In genomic region chr2:70006447-70006784, GRCh38 we compare ENCODE assay signal across 13 cellular contexts. TPM values are rescaled to one million over a fixed set of nuclear protein-coding genes. Genes with fewer than 3 reads are reported as not detected.
A peak's percentile ranks its signal among the peaks of the same experiment; 100 is the strongest.
DNase-seq lines count a peak whose midpoint lies in the region; ATAC-seq, FAIRE-seq and TF ChIP-seq lines count a peak whose summit lies in the region.
"Had no signal": no experiment of that assay in that cellular context is flagged by ENCODE, and none has a peak within 500 bp of the region (broad histone marks: within the 10 kb centered on the region; RNA-seq: fewer than 3 reads in every experiment).

No MANE protein-coding gene starts in this region.

- H3K4me1 ChIP-seq in right cardiac atrium (ENCODE audit: control insufficient read depth, insufficient read depth, low read length), result peaks cover 4% of the 10 kb centered on the region
- peaks cover 23 to 42% of the 10 kb centered on the region in 2 experiments for H3K4me1 ChIP-seq in K562 (replicated peaks in 1 of 2; ENCODE audit: control insufficient read depth in 2 of 2, insufficient read depth in 2 of 2, low read length in 2 of 2)
- peaks cover 82 to 88% of the 10 kb centered on the region in 2 experiments for H3K4me1 ChIP-seq in neutrophil (ENCODE audit: control insufficient read depth in 1 of 2, insufficient read depth in 1 of 2, low read depth in 1 of 2, low read length in 1 of 2)
- H3K4me1 ChIP-seq in spleen, result peaks cover 0 to 27% (median 11%) of the 10 kb centered on the region in 6 donors

- peak overlapping the region in 1 of 2 experiments; percentile 65; a peak in 1 of 4 replicates for H3K9ac ChIP-seq in K562 (ENCODE audit: insufficient read depth in 1 of 2, low read depth in 2 of 2, low read length in 2 of 2)

- H3K9me1 ChIP-seq in K562 (ENCODE audit: control insufficient read depth, insufficient read depth, low read length), result no peaks in the 10 kb centered on the region

- intact Hi-C loops in left ventricle myocardium superior (cut with micrococcal nuclease), result no loop called here
- intact Hi-C loops in right cardiac atrium (cut with DNase I), result no loop called here
- intact Hi-C loops in K562 (cut with micrococcal nuclease), result no loop called here
- intact Hi-C loops in spleen (cut with DNase I; ENCODE audit: low total_unique reads), result no loop called here

- H3K4me3 ChIP-seq in right cardiac atrium (ENCODE audit: low read length) (no peak overlapping the region), K562 (no peak overlapping the region), neutrophil (ENCODE audit: low read depth in 1 of 2, low read length in 1 of 2) (no peak overlapping the region), spleen (no peak overlapping the region)
- H3K4me3 ChIP-seq: BLaER1 treated with 17β-estradiol and CSF1 and Interleukin-3, amounts not matched to agents 10 nM and 100 nM had no signal

- WGBS in right cardiac atrium, result 63% methylated on average over 1 of the region's 1 CpG
- WGBS in K562 (ENCODE audit: insufficient coverage, low coverage, missing lambda C conversion rate), result 15% methylated on average over 1 of the region's 1 CpG
- WGBS in spleen, 5 donors, result 75 to 92% (median 78%) methylated on average over 1 of the region's 1 CpG

- no peak overlapping the region for H3K4me2 ChIP-seq in K562 (ENCODE audit: insufficient read depth, low read length)

- H3K27me3 ChIP-seq in right cardiac atrium (ENCODE audit: control insufficient read depth, insufficient read depth) (no peaks in the 10 kb centered on the region), K562 (ENCODE audit: control insufficient read depth in 2 of 2, insufficient read depth in 2 of 2, low read length in 2 of 2) (no peaks in the 10 kb centered on the region), neutrophil (no peaks in the 10 kb centered on the region), spleen (replicated peaks in 1 of 7) (no peaks in the 10 kb centered on the region)
- H3K27me3 ChIP-seq: BLaER1 treated with 17β-estradiol and CSF1 and Interleukin-3, amounts not matched to agents 10 nM and 100 nM had no signal

- in situ Hi-C loops in K562 (cut with MboI), result no loop called here

- H3K27ac ChIP-seq in right cardiac atrium (ENCODE audit: low read length) (no peak overlapping the region), K562 (ENCODE audit: extremely low read depth, low read depth, low read length) (peak overlapping the region; percentile 8; the same call in 1 of the 3 replicates), neutrophil (peak overlapping the region; percentile 87), spleen (peak overlapping the region in 1 of 8 donors; percentile 2)

- TF ChIP-seq EP300 in K562 (IDR thresholded peaks at IDR 0.05; ENCODE audit: low read length), result no peak

- TF ChIP-seq POLR2A in K562 (conservative IDR thresholded peaks at IDR 0.05), result no peak
- no peak for TF ChIP-seq POLR2A in GM18505 (IDR thresholded peaks at IDR 0.05; ENCODE audit: borderline replicate concordance, extremely low read depth, insufficient read depth, insufficient read length)
- TF ChIP-seq POLR2A in spleen (IDR thresholded peaks at IDR 0.05), result no peak

- H2AFZ ChIP-seq in K562 (ENCODE audit: low read depth, low read length), result peak overlapping the region; percentile 84

- BruUV-seq in K562 (replicated peaks; lab: Mats Ljungman, UMichigan), result no TSS peak

- FAIRE-seq in K562 (lab: Jason Lieb, UNC) (no peak), urothelium cell line (lab: Jason Lieb, UNC) (no peak)
- FAIRE-seq: H1 had no signal

- H3K9me3 ChIP-seq in right cardiac atrium (ENCODE audit: control insufficient read depth, low read length) (no peaks in the 10 kb centered on the region), K562 (replicated peaks; ENCODE audit: control insufficient read depth, insufficient read depth, low read depth, low read length) (no peaks in the 10 kb centered on the region), neutrophil (no peaks in the 10 kb centered on the region), spleen (no peaks in the 10 kb centered on the region)
- H3K9me3 ChIP-seq: BLaER1 treated with 17β-estradiol and CSF1 and Interleukin-3, amounts not matched to agents 10 nM and 100 nM had no signal

- TF ChIP-seq RAD21 in K562 (CRISPR knock-in tag; conservative IDR thresholded peaks at IDR 0.05 in 1 of 2, IDR thresholded peaks at IDR 0.05 in 1 of 2), result no peak

- POLR2A ChIA-PET in K562 (lab: Yijun Ruan, JAX), result interaction anchor here (0.7 to 1.4 kb wide), 4 partner anchors 8 to 91 kb away, joined by 3 read pairs; no protein-coding TSS in a partner anchor

- no peaks in the 10 kb centered on the region for H3K79me2 ChIP-seq in K562 (ENCODE audit: control insufficient read depth, insufficient read depth, low read length)

- CTCF ChIA-PET in K562 (lab: Yijun Ruan, JAX; ENCODE audit: low intra/inter-chr PET ratio), result no interaction called here

- DNase-seq in left ventricle myocardium superior (no peak), right cardiac atrium (no peak), K562 (ENCODE audit: extremely low read depth in 1 of 4, low spot score in 3 of 4) (no peak), urothelium cell line (ENCODE audit: low spot score) (no peak), spleen (no peak)
- DNase-seq: Calu3, DMS79 treated with DMSO at 0.1 percent for 48 hours, GF-D8 had no signal

- TF ChIP-seq CTCF in K562 (IDR thresholded peaks at IDR 0.05 in 2 of 3, conservative IDR thresholded peaks at IDR 0.05 in 1 of 3; ENCODE audit: insufficient read depth in 2 of 3, low read depth in 1 of 3, low read length in 3 of 3) (no peak), neutrophil (IDR thresholded peaks at IDR 0.05) (no peak), spleen (IDR thresholded peaks at IDR 0.05 in 8 of 11, conservative IDR thresholded peaks at IDR 0.05 in 3 of 11) (no peak)

- no peaks in the 10 kb centered on the region for H3K36me3 ChIP-seq in K562 (ENCODE audit: control insufficient read depth, insufficient read depth, low read length)
- H3K36me3 ChIP-seq in neutrophil, result peaks cover 28% of the 10 kb centered on the region
- peaks cover 0 to 2% (median 0%) of the 10 kb centered on the region in 6 donors for H3K36me3 ChIP-seq in spleen

- ATAC-seq in left ventricle myocardium superior, result peak; percentile 52
- no peak for ATAC-seq in right cardiac atrium
- peak; percentile 28 for ATAC-seq in K562
- ATAC-seq in GM18505 (IDR thresholded peaks at IDR 0.05; ENCODE audit: unreplicated experiment), result no peak
- ATAC-seq: CD8-positive, alpha-beta T cell had no signal

- H4K20me1 ChIP-seq in K562 (replicated peaks; ENCODE audit: control insufficient read depth, insufficient read depth, low read length), result no peaks in the 10 kb centered on the region
- H4K20me1 ChIP-seq: BLaER1 treated with 17β-estradiol and CSF1 and Interleukin-3, amounts not matched to agents 10 nM and 100 nM had no signal

TF ChIP-seq in K562, 482 proteins besides CTCF, POLR2A, EP300 and RAD21:
- TF ChIP-seq PURB (CRISPR knock-in tag; IDR thresholded peaks at IDR 0.05; ENCODE audit: low read depth), result no peak
- no peak for TF ChIP-seq MEIS2 (IDR thresholded peaks at IDR 0.05; ENCODE audit: partially characterized antibody)

RNA-seq across cellular contexts. Expression of gene ASPRV1, which starts 45.0 kb away (rescaled TPM):
- 0.84 TPM for total RNA-seq in left ventricle myocardium superior
- total RNA-seq in right cardiac atrium, result 1 to 10 TPM in 3 of 4 donors, under 1 TPM in 1; 0.79 to 1.2 (median 1.1) TPM
- polyA plus RNA-seq in right cardiac atrium, result 0.84 TPM
- 1.2 and 2.8 TPM in 2 replicates for total RNA-seq in K562 (2011; cell fraction: chromatin; rRNA removed; ENCODE audit: low replicate concordance)
- 1.6 and 2.0 TPM in 2 replicates for total RNA-seq in K562 (2011; cell fraction: nucleolus; rRNA removed)
- 1.2 and 1.5 TPM in 2 replicates for total RNA-seq in K562 (2011; cell fraction: nucleoplasm; rRNA removed)
- total RNA-seq in K562 (2014; rRNA removed), result 0.36 and 0.57 TPM in 2 replicates
- total RNA-seq in K562 (2014; rRNA removed; fragmentation: Illumina TruSeq; extraction: Trizol), result 0.33 and 0.45 TPM in 2 replicates
- 0.58 and 0.64 TPM in 2 replicates for total RNA-seq in K562 (2015; rRNA removed; fragmentation: Illumina TruSeq; extraction: Trizol)
- 0.58 and 0.60 TPM in 2 replicates for total RNA-seq in K562 (2021)
- polyA plus RNA-seq in K562 (2011; rRNA removed), result 0.55 and 0.72 TPM in 2 replicates
- 0.43 and 0.48 TPM in 2 replicates for polyA plus RNA-seq in K562 (2011; cell fraction: cytosol; rRNA removed)
- polyA plus RNA-seq in K562 (2011; cell fraction: nucleus; rRNA removed), result 0.63 TPM in 2 replicates
- polyA plus RNA-seq in K562 (2012), result 0.62 and 0.97 TPM in 2 replicates
- 0.45 and 0.60 TPM in 2 replicates for polyA plus RNA-seq in K562 (2014; fragmentation: Illumina TruSeq; extraction: Trizol)
- under 1 TPM in 1 of 2 experiments, not detected in 1; 0.17 TPM for polyA plus RNA-seq in K562 (2014; fragmentation: Nextera tagmentation; extraction: Ambion mirVana)
- polyA plus RNA-seq in K562 (2014; rRNA removed), result 0.49 and 0.71 TPM in 2 replicates
- polyA minus RNA-seq in K562 (2011; rRNA and poly(A)+ RNA removed), result 0.42 and 0.81 TPM in 2 replicates
- polyA minus RNA-seq in K562 (2011; cell fraction: cytosol; rRNA and poly(A)+ RNA removed), result not detected in 2 replicates
- 0.22 and 0.27 TPM in 2 replicates for polyA minus RNA-seq in K562 (2011; cell fraction: nucleus; rRNA and poly(A)+ RNA removed)
- total RNA-seq in spleen, result 1 to 10 TPM; 2.7 to 5.3 (median 4.1) TPM
- 1 to 10 TPM; 1.2 to 2.0 (median 1.9) TPM for polyA plus RNA-seq in spleen

Comparison
In these comparisons a context has a peak if more than half of its experiments do, and no peak if none do; other contexts are left out.
1. ATAC-seq: peak in left ventricle myocardium superior (single experiment) and K562 (single experiment); none in right cardiac atrium (0 of 2) and GM18505 (single experiment).